In the genomic region with DNA sequence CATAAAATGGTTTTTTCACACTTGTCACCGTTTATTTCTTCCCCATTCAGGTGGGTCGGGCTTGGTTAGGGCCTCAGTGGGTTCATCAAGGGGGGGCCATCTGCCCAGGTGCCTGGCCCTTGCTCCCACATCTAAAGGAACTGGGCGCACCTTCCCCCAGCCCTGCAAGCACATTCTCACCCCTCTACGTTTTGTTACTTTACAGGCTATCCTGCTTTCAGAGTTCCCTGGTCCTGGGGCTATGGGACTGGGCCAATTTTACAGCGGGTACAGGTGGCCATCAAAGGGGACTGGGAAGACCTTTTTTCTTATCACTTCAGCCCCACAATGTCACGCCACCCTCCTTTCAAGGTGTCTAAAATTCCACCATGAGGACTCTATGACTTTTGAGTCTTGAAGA, we compare ENCODE assay signal across 1 cellular context.
TF ChIP-seq lines count a peak whose summit lies in the region.

No MANE protein-coding gene starts in this region.

TF ChIP-seq in K562, 482 proteins besides CTCF, POLR2A, EP300 and RAD21 (continued from another document):
- TF ChIP-seq ZNF740 (CRISPR knock-in tag; IDR thresholded peaks at IDR 0.05) (no peak), ZNF740 (tag; IDR thresholded peaks at IDR 0.05) (no peak), MTF1 (CRISPR knock-in tag; IDR thresholded peaks at IDR 0.05; ENCODE audit: borderline replicate concordance) (no peak), SPI1 (IDR thresholded peaks at IDR 0.05; ENCODE audit: borderline replicate concordance, low read depth, low read length) (no peak), ATF2 (CRISPR knock-in tag; IDR thresholded peaks at IDR 0.05) (no peak), ZNF253 (CRISPR knock-in tag; conservative IDR thresholded peaks at IDR 0.05) (no peak), SRSF3 (IDR thresholded peaks at IDR 0.05; ENCODE audit: insufficient read depth, low read length) (no peak), BCL6 (CRISPR knock-in tag; IDR thresholded peaks at IDR 0.05) (no peak), ZBTB1 (CRISPR knock-in tag; IDR thresholded peaks at IDR 0.05; ENCODE audit: borderline replicate concordance, low read depth) (no peak)
